Comparison of ENCODE assay signal across 23 cellular contexts in genomic region chr16:71924710-71925109, GRCh38.
"Had no signal": no experiment of that assay in that cellular context is flagged by ENCODE, and none has a peak within 500 bp of the region (broad histone marks: within the 10 kb centered on the region; RNA-seq: fewer than 3 reads in every experiment).

No MANE protein-coding gene starts in this region.

- H3K27ac ChIP-seq: dorsolateral prefrontal cortex, epithelial cell of prostate, left lung, neural progenitor cell, parathyroid adenoma, uterus had no signal

- H3K4me1 ChIP-seq: neural progenitor cell had no signal

- FAIRE-seq: keratinocyte had no signal

- H3K27me3 ChIP-seq: dorsolateral prefrontal cortex, gastrocnemius medialis, left lung, neural progenitor cell, spleen, tibial nerve, upper lobe of left lung, uterus had no signal

- DNase-seq: cerebellar nuclear complex; cortex of kidney; dorsolateral prefrontal cortex; effector CD4-positive, alpha-beta T cell; gastrocnemius medialis; head of caudate nucleus; left lung; lower lobe of right lung; mesenchymal stem cell; midbrain; naive thymus-derived CD4-positive, alpha-beta T cell; spleen; stimulated activated naive B cell treated with anti-CD40 and anti-IgM and Interleukin-4, amounts not matched to agents 10 μg/mL and 1 μg/mL and 100 μg/mL, for 72 hours; upper lobe of left lung; uterus had no signal

- H3K4me2 ChIP-seq: neural progenitor cell had no signal

- H2AFZ ChIP-seq: neural progenitor cell, parathyroid adenoma had no signal

- H3K9ac ChIP-seq: neural progenitor cell, parathyroid adenoma had no signal

- H3K36me3 ChIP-seq: uterus had no signal

- H3K9me3 ChIP-seq: gastrocnemius medialis, left lung, lower lobe of right lung, thoracic aorta, tibial nerve, upper lobe of left lung, uterus had no signal

- ATAC-seq: esophagus mucosa; gastrocnemius medialis; left lung; naive thymus-derived CD4-positive, alpha-beta T cell; stimulated activated naive B cell treated with anti-CD40 and anti-IgM and Interleukin-4, amounts not matched to agents 10 μg/mL and 1 μg/mL and 100 μg/mL, for 72 hours had no signal

- H3K4me3 ChIP-seq: dorsolateral prefrontal cortex, gastrocnemius medialis, left lung, lower lobe of right lung, neural progenitor cell, skin epidermis, spleen, thoracic aorta, tibial nerve, upper lobe of left lung, uterus had no signal
